10 cellular contexts compared by ENCODE assay signal in the genomic region with DNA sequence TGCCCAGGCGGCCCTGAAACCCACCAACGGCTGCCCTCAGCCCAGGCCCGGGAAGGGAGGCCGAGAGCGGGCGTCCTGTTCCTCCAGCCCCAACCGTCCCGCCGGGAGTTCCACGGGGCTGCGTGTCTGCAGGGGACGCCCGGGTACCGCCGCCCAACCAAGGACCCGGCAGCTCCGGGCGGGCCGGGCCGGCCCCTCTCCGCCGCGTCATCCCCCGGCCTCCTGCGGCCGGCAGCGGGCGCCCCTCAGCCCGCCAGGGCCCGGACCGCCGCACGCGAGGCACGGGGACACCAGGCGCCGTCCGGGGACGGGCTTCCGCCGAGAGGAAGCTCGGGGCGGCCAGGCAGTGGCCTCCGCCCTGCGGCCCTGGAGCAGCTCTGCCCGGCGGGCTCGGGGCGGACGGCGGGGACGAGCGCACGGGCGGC. TPM values are rescaled to one million over a fixed set of nuclear protein-coding genes. Genes with fewer than 3 reads are reported as not detected.
DNase-seq lines count a peak whose midpoint lies in the region; ATAC-seq, FAIRE-seq and TF ChIP-seq lines count a peak whose summit lies in the region.
"Had no signal": no experiment of that assay in that cellular context is flagged by ENCODE, and none has a peak within 500 bp of the region (broad histone marks: within the 10 kb centered on the region; RNA-seq: fewer than 3 reads in every experiment).

No MANE protein-coding gene starts in this region.

- 0 out of 2 replicates have a peak, but pooled peaks cover 2% of the 10 kb centered on the region for H3F3A ChIP-seq in GM23248 (ENCODE audit: insufficient read depth)

- peak; percentile 72 for DNase-seq in NCI-H510A (lab: John Stamatoyannopoulos, UW)
- no peak for DNase-seq in NCI-H510A treated with DMSO at 0.1 percent for 48 hours (lab: John Stamatoyannopoulos, UW)
- peak; percentile 86 for DNase-seq in GM23248
- DNase-seq in NAMALWA (ENCODE audit: low spot score), result peak; percentile 55
- no peak for DNase-seq in bronchial epithelial cell (ENCODE audit: low read depth)
- no peak for DNase-seq in left lobe of liver (ENCODE audit: low spot score)
- no peak for DNase-seq in DMS79 (lab: John Stamatoyannopoulos, UW)

- no peak for TF ChIP-seq CTCF in bronchial epithelial cell (IDR thresholded peaks at IDR 0.05; ENCODE audit: insufficient read depth, low read length, severe bottlenecking)

- peak overlapping the region; percentile 86 for H3K4me3 ChIP-seq in GM23248
- peak overlapping the region; percentile 84 for H3K4me3 ChIP-seq in bronchial epithelial cell (ENCODE audit: low read depth, low read length)

- H3K9me3 ChIP-seq in GM23248 (ENCODE audit: low read depth), result no peaks in the 10 kb centered on the region

- no peaks in the 10 kb centered on the region for H3K9me2 ChIP-seq in GM23248 (ENCODE audit: insufficient read depth)

- no peaks in the 10 kb centered on the region for H3K27me3 ChIP-seq in GM23248 (replicated peaks; ENCODE audit: insufficient read depth)
- no peaks in the 10 kb centered on the region for H3K27me3 ChIP-seq in bronchial epithelial cell (ENCODE audit: control insufficient read depth, insufficient read depth, low read length)

- peak; percentile 0 for ATAC-seq in left lobe of liver

- peaks cover 16% of the 10 kb centered on the region; the same call in 1 of the 2 replicates for H3K36me3 ChIP-seq in GM23248 (ENCODE audit: low read depth)
- peaks cover 21% of the 10 kb centered on the region for H3K36me3 ChIP-seq in bronchial epithelial cell (ENCODE audit: control insufficient read depth, insufficient read depth, low read length)

- in situ Hi-C loops in GM23248 (cut with MboI), result no loop called here

- H3K79me2 ChIP-seq in GM23248 (ENCODE audit: insufficient read depth), result peaks cover 30% of the 10 kb centered on the region

- H2AFZ ChIP-seq in GM23248, result 0 out of 2 replicates have a peak overlapping the region, but pooled peaks have one; percentile 27

- H3K4me2 ChIP-seq in GM23248 (ENCODE audit: unreplicated experiment), result peak overlapping the region; percentile 82

- peak overlapping the region; percentile 91 for H3K9ac ChIP-seq in GM23248

- FAIRE-seq in bronchial epithelial cell (lab: Jason Lieb, UNC), result no peak

- WGBS in GM23248 (ENCODE audit: low coverage in 1 of 2, low lambda C conversion rate in 2 of 2, missing lambda C conversion rate in 2 of 2), 2 experiments, result 1 to 2% methylated on average over 35 of the region's 55 CpGs

- no peaks in the 10 kb centered on the region for H3K4me1 ChIP-seq in GM23248 (ENCODE audit: insufficient read depth)

- no peaks in the 10 kb centered on the region for H4K20me1 ChIP-seq in GM23248 (ENCODE audit: insufficient read depth)

- peak overlapping the region; percentile 79 for H3K27ac ChIP-seq in GM23248
- H3K27ac ChIP-seq in temporal lobe (ENCODE audit: low read depth, low read length), result peak overlapping the region; percentile 36

RNA-seq across cellular contexts. Expression of a gene that starts 0.4 kb away (rescaled TPM):
- 234 and 259 TPM in 2 replicates for total RNA-seq in GM23248 (2014; rRNA removed; shearing (Covaris generic))
- 110 and 113 TPM in 2 replicates for polyA plus RNA-seq in GM23248 (2016; fragmentation: Nextera tagmentation; extraction: Ambion mirVana)
- total RNA-seq in bronchial epithelial cell (162 TPM in 2 replicates), left lobe of liver (112 TPM), temporal lobe (41.8 TPM)

RNA-seq across cellular contexts. Expression of a gene that starts 0.9 kb away (rescaled TPM):
- not detected in 2 replicates for total RNA-seq in GM23248 (2014; rRNA removed; shearing (Covaris generic))
- 0.49 TPM in 1 of 2 replicates, not detected in the other for polyA plus RNA-seq in GM23248 (2016; fragmentation: Nextera tagmentation; extraction: Ambion mirVana)
- total RNA-seq in bronchial epithelial cell (0.51 and 0.79 TPM in 2 replicates), left lobe of liver (411 TPM), temporal lobe (not detected)
- total RNA-seq: Daoy had no signal

RNA-seq across cellular contexts. Expression of a gene that starts 8.0 kb away (rescaled TPM):
- total RNA-seq in GM23248 (2014; rRNA removed; shearing (Covaris generic)), result not detected in 2 replicates
- polyA plus RNA-seq in GM23248 (2016; fragmentation: Nextera tagmentation; extraction: Ambion mirVana), result not detected in 2 replicates
- 0.13 TPM in 1 of 2 replicates, not detected in the other for total RNA-seq in bronchial epithelial cell
- 30.3 TPM for total RNA-seq in left lobe of liver
- total RNA-seq in temporal lobe, result 0.74 TPM
- total RNA-seq: Daoy had no signal

RNA-seq across cellular contexts. Expression of a gene that starts 33.2 kb away (rescaled TPM):
- total RNA-seq in GM23248 (2014; rRNA removed; shearing (Covaris generic)), result not detected in 2 replicates
- 0.24 and 0.25 TPM in 2 replicates for polyA plus RNA-seq in GM23248 (2016; fragmentation: Nextera tagmentation; extraction: Ambion mirVana)
- 0.26 TPM in 2 replicates for total RNA-seq in bronchial epithelial cell
- total RNA-seq in left lobe of liver, result 5.2 TPM
- total RNA-seq in temporal lobe, result 103 TPM
- total RNA-seq: Daoy had no signal

RNA-seq across cellular contexts. Expression of a gene that starts 38.7 kb away (rescaled TPM):
- total RNA-seq in GM23248 (2014; rRNA removed; shearing (Covaris generic)), result not detected in 2 replicates
- not detected in 2 replicates for polyA plus RNA-seq in GM23248 (2016; fragmentation: Nextera tagmentation; extraction: Ambion mirVana)
- total RNA-seq in bronchial epithelial cell (not detected in 2 replicates), left lobe of liver (not detected), temporal lobe (0.74 TPM)
- total RNA-seq: Daoy, renal cortical epithelial cell had no signal

Comparison
In these comparisons a context has a peak if more than half of its experiments do, and no peak if none do; other contexts are left out.
1. DNase-seq: peak in NCI-H510A (single experiment), GM23248 (single experiment) and NAMALWA (single experiment); none in NCI-H510A treated with DMSO at 0.1 percent for 48 hours (single experiment), bronchial epithelial cell (single experiment), left lobe of liver (single experiment) and DMS79 (single experiment).
2. RNA of a gene that starts 0.9 kb away (total RNA-seq): 411 TPM in left lobe of liver (single experiment); 0.51 to 0.79 TPM in bronchial epithelial cell, not detected in GM23248 and not detected in temporal lobe (single experiment); every median in the first group is over 100 times any median in the second.
3. RNA of a gene that starts 8.0 kb away (total RNA-seq): 30.3 TPM in left lobe of liver (single experiment); 0.74 TPM in temporal lobe (single experiment), not detected in GM23248 and 0.13 TPM in bronchial epithelial cell; every median in the first group is over 10 times any median in the second.